Comparison of ENCODE assay signal across 8 cellular contexts in the genomic region with DNA sequence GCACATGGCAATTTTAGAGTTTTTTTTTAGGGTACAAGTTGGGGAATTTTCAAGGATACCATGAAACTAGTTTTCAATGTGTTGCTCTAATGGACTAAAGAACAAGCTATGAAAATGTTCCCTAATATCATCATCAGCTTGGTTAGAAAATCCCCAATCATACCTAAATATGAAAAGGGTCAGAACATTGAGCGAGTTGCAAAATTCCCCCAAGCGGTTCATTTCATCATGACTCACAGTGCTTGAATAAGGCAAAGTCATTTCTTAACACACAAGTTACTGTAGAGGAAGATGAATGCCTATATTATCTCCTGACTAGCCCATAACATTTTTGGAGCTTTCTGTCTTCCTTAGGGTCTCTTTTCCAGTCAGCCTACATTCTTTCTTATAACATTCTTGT.
DNase-seq lines count a peak whose midpoint lies in the region; ATAC-seq, FAIRE-seq and TF ChIP-seq lines count a peak whose summit lies in the region.

No MANE protein-coding gene starts in this region.

- no peak overlapping the region for H3K4me2 ChIP-seq in hepatocyte

- H3K4me1 ChIP-seq in hepatocyte (ENCODE audit: insufficient read depth): no peaks in the 10 kb centered on the region

- WGBS in hepatocyte (ENCODE audit: low lambda C conversion rate, missing lambda C conversion rate): 77% methylated on average over 2 of the region's 2 CpGs

- no peaks in the 10 kb centered on the region for H3K9me2 ChIP-seq in hepatocyte (replicated peaks; ENCODE audit: insufficient read depth)

- H4K20me1 ChIP-seq in hepatocyte (ENCODE audit: insufficient read depth, poor library complexity, severe bottlenecking): no peaks in the 10 kb centered on the region

- no peak for TF ChIP-seq POLR2A in GM18505 (IDR thresholded peaks at IDR 0.05; ENCODE audit: borderline replicate concordance, extremely low read depth, insufficient read depth, insufficient read length)

- DNase-seq in MV-4-11 (lab: John Stamatoyannopoulos, UW): peak; percentile 77
- peak; percentile 60 to 84 for DNase-seq in cardiac fibroblast (ENCODE audit: low read depth in 2 of 2)
- no peak for DNase-seq in RCC 7860 (ENCODE audit: low spot score)
- DNase-seq in hepatocyte (ENCODE audit: low spot score): no peak
- no peak for DNase-seq in stimulated activated naive CD4-positive, alpha-beta T cell (lab: John Stamatoyannopoulos, UW)
- no peak for DNase-seq in germinal center (ENCODE audit: low spot score)

- no peaks in the 10 kb centered on the region for H3K79me2 ChIP-seq in hepatocyte

- H3K27ac ChIP-seq in hepatocyte: no peak overlapping the region

- H3K36me3 ChIP-seq in hepatocyte (replicated peaks; ENCODE audit: insufficient read depth, low read depth): no peaks in the 10 kb centered on the region

- no peak for TF ChIP-seq CTCF in cardiac fibroblast (IDR thresholded peaks at IDR 0.05; ENCODE audit: low read depth, low read length)
- no peak for TF ChIP-seq CTCF in hepatocyte (IDR thresholded peaks at IDR 0.05; ENCODE audit: poor library complexity)

- H3K27me3 ChIP-seq in hepatocyte: no peaks in the 10 kb centered on the region

- no peak overlapping the region for H2AFZ ChIP-seq in hepatocyte

- no peaks in the 10 kb centered on the region for H3K9me3 ChIP-seq in hepatocyte (ENCODE audit: low read depth)

- FAIRE-seq in RCC 7860 (lab: Jason Lieb, UNC): no peak

- H3K4me3 ChIP-seq in cardiac fibroblast (replicated peaks in 1 of 2; ENCODE audit: low read depth in 2 of 2, low read length in 2 of 2): no peak overlapping the region
- H3K4me3 ChIP-seq in hepatocyte: no peak overlapping the region

- ATAC-seq in GM18505 (IDR thresholded peaks at IDR 0.05; ENCODE audit: unreplicated experiment) (peak; percentile 77), GM21825 (IDR thresholded peaks at IDR 0.05; ENCODE audit: unreplicated experiment) (peak; percentile 72)

Comparison
In these comparisons a context has a peak if more than half of its experiments do, and no peak if none do; other contexts are left out.
1. DNase-seq: peak in MV-4-11 (single experiment) and cardiac fibroblast (2 of 2); none in RCC 7860 (single experiment), hepatocyte (single experiment), stimulated activated naive CD4-positive, alpha-beta T cell (0 of 6) and germinal center (single experiment).